In the genomic region with DNA sequence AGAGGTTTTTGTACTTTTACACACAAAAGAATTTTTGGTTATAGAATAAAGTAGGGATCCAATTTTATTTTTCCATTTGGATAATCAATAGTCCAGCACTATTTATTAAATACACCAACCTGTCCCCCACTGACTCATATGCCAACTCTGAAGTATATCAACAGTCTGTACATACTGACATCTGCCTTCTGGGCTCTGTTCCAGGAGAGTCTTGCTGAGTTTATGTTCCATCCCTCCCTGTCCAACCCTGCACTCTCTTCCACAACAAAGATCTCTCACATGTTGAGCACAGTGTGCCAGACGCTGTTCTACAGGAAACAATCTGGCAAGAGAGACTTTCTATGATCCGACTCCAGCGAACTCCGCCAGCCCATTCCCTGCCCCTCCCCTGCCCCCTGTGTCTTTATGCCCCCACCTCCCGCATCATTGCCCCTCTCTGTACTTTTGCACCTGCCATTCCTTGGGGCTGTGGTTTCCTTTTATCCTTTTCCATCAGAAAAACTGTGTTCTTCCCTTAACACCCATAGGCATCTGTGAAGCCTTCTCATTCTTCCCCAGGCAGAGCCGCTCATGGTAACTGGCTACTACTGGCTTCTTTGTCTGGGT, we compare ENCODE assay signal across 9 cellular contexts. TPM values are rescaled to one million over a fixed set of nuclear protein-coding genes. Genes with fewer than 3 reads are reported as not detected.
DNase-seq lines count a peak whose midpoint lies in the region; ATAC-seq and TF ChIP-seq lines count a peak whose summit lies in the region.
"Had no signal": no experiment of that assay in that cellular context is flagged by ENCODE, and none has a peak within 500 bp of the region (broad histone marks: within the 10 kb centered on the region; RNA-seq: fewer than 3 reads in every experiment).

No MANE protein-coding gene starts in this region.

- peaks cover 10% of the 10 kb centered on the region for H3K9me3 ChIP-seq in adipocyte (ENCODE audit: control insufficient read depth, low read length)

- peaks cover 63% of the 10 kb centered on the region for H3K27me3 ChIP-seq in adipocyte (replicated peaks; ENCODE audit: control insufficient read depth, insufficient read depth, low read length)

- ATAC-seq in omental fat pad (ENCODE audit: low FRiP score): no peak
- ATAC-seq in HG03432 (IDR thresholded peaks at IDR 0.05; ENCODE audit: unreplicated experiment): no peak

- no peak overlapping the region for H3K4me3 ChIP-seq in adipocyte (ENCODE audit: low read length)

- peaks cover 14% of the 10 kb centered on the region for H3K4me1 ChIP-seq in adipocyte (ENCODE audit: control insufficient read depth, insufficient read depth, low read length)

- H3K9ac ChIP-seq in adipocyte (ENCODE audit: low read length): no peak overlapping the region

- peak; percentile 24 for DNase-seq in Ammon's horn (ENCODE audit: low spot score)
- DNase-seq in NCI-H146 (lab: John Stamatoyannopoulos, UW): peak; percentile 80
- DNase-seq in adipocyte (ENCODE audit: low read depth): peak; percentile 72
- DNase-seq in kidney tubule cell (ENCODE audit: low spot score): peak; percentile 17
- no peak for DNase-seq in omental fat pad (ENCODE audit: low spot score)
- no peak for DNase-seq in GM13977 (ENCODE audit: low spot score)
- no peak for DNase-seq in iPS-NIHi11 (ENCODE audit: low spot score)
- DNase-seq: Calu3 had no signal

- in situ Hi-C loops in GM13977 (cut with MboI; ENCODE audit: low pct_unique_long_range_greater_than_20kb, low sequenced_read_pairs, unreplicated experiment): no loop called here

- TF ChIP-seq CTCF in omental fat pad (IDR thresholded peaks at IDR 0.05) (no peak), GM13977 (IDR thresholded peaks at IDR 0.05; ENCODE audit: extremely low read depth, insufficient read depth, missing control alignments) (no peak)

- no peaks in the 10 kb centered on the region for H3K36me3 ChIP-seq in adipocyte (ENCODE audit: control insufficient read depth, insufficient read depth, low read length, severe bottlenecking)

RNA-seq across cellular contexts. Expression of gene LACTBL1, which starts 3.3 kb away (rescaled TPM):
- not detected for total RNA-seq in omental fat pad
- total RNA-seq: Calu3 had no signal

RNA-seq across cellular contexts. Expression of gene TEX46, which starts 46.3 kb away (rescaled TPM):
- total RNA-seq in omental fat pad: not detected
- total RNA-seq: Calu3 had no signal

RNA-seq across cellular contexts. Expression of gene KDM1A, which starts 49.9 kb away (rescaled TPM):
- 10 to 100 TPM; 34.1 to 48.2 (median 39.6) TPM for total RNA-seq in omental fat pad

Comparison
In these comparisons a context has a peak if more than half of its experiments do, and no peak if none do; other contexts are left out.
1. DNase-seq: peak in Ammon's horn (single experiment), NCI-H146 (single experiment), adipocyte (single experiment) and kidney tubule cell (single experiment); none in omental fat pad (single experiment), GM13977 (single experiment) and iPS-NIHi11 (single experiment).